20 cellular contexts compared by ENCODE assay signal in the genomic region with DNA sequence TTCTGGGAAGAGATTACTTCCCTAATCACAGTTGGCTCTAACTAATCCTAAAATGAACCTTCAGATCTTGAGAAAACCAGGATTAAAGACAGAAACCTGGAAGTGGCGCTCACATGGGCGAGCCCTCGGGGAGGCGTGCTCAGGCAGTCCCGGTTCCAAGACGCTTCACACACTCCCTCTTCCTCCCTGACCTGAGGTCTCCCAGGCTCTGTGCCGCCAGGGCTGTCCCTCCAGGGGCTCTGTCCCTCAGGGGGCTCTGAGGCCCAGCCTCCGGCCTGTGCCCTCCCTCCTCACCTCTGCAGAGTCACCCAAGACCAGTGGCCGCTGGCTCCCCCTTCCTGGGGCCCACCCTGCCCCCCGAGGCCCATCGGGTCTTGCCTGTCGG.
"Had no signal": no experiment of that assay in that cellular context is flagged by ENCODE, and none has a peak within 500 bp of the region (broad histone marks: within the 10 kb centered on the region; RNA-seq: fewer than 3 reads in every experiment).

No MANE protein-coding gene starts in this region.

- H3K9me3 ChIP-seq: colonic mucosa, left lung, spleen, upper lobe of right lung had no signal

- H3K36me3 ChIP-seq: colonic mucosa, left lung, spleen, upper lobe of right lung had no signal

- H3K4me1 ChIP-seq: colonic mucosa, left lung, upper lobe of right lung had no signal

- DNase-seq: activated CD4-positive, alpha-beta T cell treated with anti-CD3 and anti-CD28 coated beads for 36 hours; activated CD4-positive, alpha-beta T cell treated with anti-CD3 and anti-CD28 coated beads, Interleukin-2, amount 50 U/mL, for 48 hours; activated CD8-positive, alpha-beta memory T cell treated with anti-CD3 and anti-CD28 coated beads, Interleukin-2, amount 50 U/mL, for 48 hours; activated effector memory CD4-positive, alpha-beta T cell treated with Interleukin-2 at 50 U/mL for 16 hours; activated naive CD4-positive, alpha-beta T cell treated with anti-CD3 and anti-CD28 coated beads for 36 hours; activated naive CD8-positive, alpha-beta T cell treated with anti-CD3 and anti-CD28 coated beads, Interleukin-2, amount 10 ng/mL, durations not matched to agents 7 days and 5 days; activated T-cell treated with anti-CD3 and anti-CD28 coated beads, Interleukin-2, amount 50 U/mL, for 4 hours; amniotic stem cell; dorsolateral prefrontal cortex; foreskin fibroblast; naive thymus-derived CD4-positive, alpha-beta T cell; spleen; stimulated activated CD4-positive, alpha-beta T cell treated with anti-CD3 and anti-CD28 coated beads, Interleukin-4, amount 100 ng/mL, for 1 hour; stimulated activated naive CD4-positive, alpha-beta T cell treated with Interleukin-2 at 50 U/mL for 16 hours; T-helper 1 cell; upper lobe of right lung had no signal

- H3K27me3 ChIP-seq: colonic mucosa had no signal

- H3K4me3 ChIP-seq: colonic mucosa, dorsolateral prefrontal cortex, left lung, lung, spleen, upper lobe of right lung had no signal

- H3K27ac ChIP-seq: colonic mucosa, dorsolateral prefrontal cortex, left lung, spleen, upper lobe of right lung had no signal

- ATAC-seq: activated CD4-positive, alpha-beta T cell treated with anti-CD3 and anti-CD28 coated beads for 36 hours; activated T-cell treated with anti-CD3 and anti-CD28 coated beads, Interleukin-2, amount 50 U/mL, for 4 hours; left lung; naive thymus-derived CD4-positive, alpha-beta T cell; upper lobe of right lung; WTC11 had no signal
